In the genomic region with DNA sequence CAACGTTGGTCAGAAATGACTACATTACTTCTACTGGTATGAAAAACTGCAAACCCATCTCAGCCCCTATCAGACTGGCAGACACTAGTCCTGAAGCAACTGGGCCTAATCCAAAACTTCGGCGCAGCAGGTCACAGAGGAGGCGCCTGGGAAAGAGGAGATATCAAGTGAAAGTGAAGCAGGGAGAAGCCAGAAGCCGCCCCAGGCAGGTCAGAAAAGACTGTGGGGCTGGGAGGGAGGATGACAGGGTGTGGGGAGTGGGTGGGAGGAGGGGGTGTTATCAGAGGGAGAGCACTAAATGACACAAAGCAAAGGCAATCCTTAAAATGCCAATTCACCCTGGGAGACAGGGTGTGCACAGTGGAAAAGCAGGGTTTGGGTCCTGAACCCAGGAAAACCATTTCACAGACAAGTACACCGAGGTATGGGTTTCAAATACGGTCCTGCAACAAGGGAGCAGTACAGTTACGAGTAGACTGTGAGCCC, we compare ENCODE assay signal across 8 cellular contexts. TPM values are rescaled to one million over a fixed set of nuclear protein-coding genes. Genes with fewer than 3 reads are reported as not detected.
DNase-seq lines count a peak whose midpoint lies in the region; ATAC-seq, FAIRE-seq and TF ChIP-seq lines count a peak whose summit lies in the region.

No MANE protein-coding gene starts in this region.

- H3K9me3 ChIP-seq in A549 (no peaks in the 10 kb centered on the region), HEK293 (ENCODE audit: control insufficient read depth, insufficient read depth, low read depth, low read length) (no peaks in the 10 kb centered on the region), gastroesophageal sphincter (no peaks in the 10 kb centered on the region), pancreas (no peaks in the 10 kb centered on the region)

- no peaks in the 10 kb centered on the region for H3K9me3 Mint-ChIP-seq in activated CD4-positive, alpha-beta memory T cell treated with anti-CD3 and anti-CD28 coated beads, Interleukin-2, amount 10 ng/mL, durations not matched to agents 7 days and 5 days

- H3K4me3 Mint-ChIP-seq in activated CD4-positive, alpha-beta memory T cell treated with anti-CD3 and anti-CD28 coated beads, Interleukin-2, amount 10 ng/mL, durations not matched to agents 7 days and 5 days: peak overlapping the region; percentile 77

- H3K27me3 Mint-ChIP-seq in activated CD4-positive, alpha-beta memory T cell treated with anti-CD3 and anti-CD28 coated beads, Interleukin-2, amount 10 ng/mL, durations not matched to agents 7 days and 5 days: no peaks in the 10 kb centered on the region

- peak overlapping the region; percentile 60 for H3K4me3 ChIP-seq in A549
- peak overlapping the region; percentile 69 for H3K4me3 ChIP-seq in HEK293 (ENCODE audit: low read depth, low read length)
- peak overlapping the region; percentile 80 to 87 for H3K4me3 ChIP-seq in gastroesophageal sphincter
- H3K4me3 ChIP-seq in pancreas: peak overlapping the region; percentile 65 to 89 (median 78)

- no peak for TF ChIP-seq POLR2A in A549 (IDR thresholded peaks at IDR 0.05; ENCODE audit: low read length)
- no peak for TF ChIP-seq POLR2A in gastroesophageal sphincter (IDR thresholded peaks at IDR 0.05)

- intact Hi-C loops in pancreas (cut with DNase I): no loop called here

- CTCF ChIA-PET in A549 (lab: Yijun Ruan, JAX): no interaction called here
- CTCF ChIA-PET in HEK293 (lab: Yijun Ruan, JAX): no interaction called here
- CTCF ChIA-PET in activated CD4-positive, alpha-beta memory T cell treated with anti-CD3 and anti-CD28 coated beads, Interleukin-2, amount 10 ng/mL, durations not matched to agents 7 days and 5 days (lab: Charles Lee): interaction anchor here (0.6 to 1.5 kb wide), 2 partner anchors 1021 to 1235 kb away, joined by 3 read pairs; no protein-coding TSS in a partner anchor

- TF ChIP-seq EP300 in A549 (IDR thresholded peaks at IDR 0.05): no peak
- no peak for TF ChIP-seq EP300 in gastroesophageal sphincter (IDR thresholded peaks at IDR 0.05)

- no peak for TF ChIP-seq RAD21 in A549 (conservative IDR thresholded peaks at IDR 0.05 in 1 of 2, IDR thresholded peaks at IDR 0.05 in 1 of 2)

- FAIRE-seq in A549 (lab: Jason Lieb, UNC): no peak
- no peak for FAIRE-seq in pancreas (lab: Jason Lieb, UNC)

- POLR2A ChIA-PET in A549 (lab: Yijun Ruan, JAX) (interaction anchor here (1.1 kb wide), 1 partner anchor 171 kb away, joined by 4 read pairs; the partner anchor contains the start of gene EXOC4), HEK293 (lab: Yijun Ruan, JAX) (interaction anchor here (1.0 kb wide), 1 partner anchor 66 kb away, joined by 3 read pairs; no protein-coding TSS in a partner anchor)
- POLR2A ChIA-PET in activated CD4-positive, alpha-beta memory T cell treated with anti-CD3 and anti-CD28 coated beads, Interleukin-2, amount 10 ng/mL, durations not matched to agents 7 days and 5 days (lab: Charles Lee): interaction anchor here (0.6 to 1.0 kb wide), 3 partner anchors 173 to 1464 kb away, joined by 3 to 6 read pairs (median 4); partner anchors contain the start of gene SLC35B4

- DNase-seq in A549 (ENCODE audit: low read depth in 1 of 2, low spot score in 1 of 2) (peak in 1 of 2 experiments; percentile 15), pancreas (peak in 2 of 6 donors; percentile 7 to 13), NCI-H146 (lab: John Stamatoyannopoulos, UW) (no peak), NCI-H2107 treated with DMSO at 0.1 percent for 48 hours (lab: John Stamatoyannopoulos, UW; ENCODE audit: unreplicated experiment) (no peak), GM19240 (ENCODE audit: insufficient read length, low spot score) (no peak)
- peak; percentile 19 for DNase-seq in activated CD4-positive, alpha-beta memory T cell treated with anti-CD3 and anti-CD28 coated beads, Interleukin-2, amount 10 ng/mL, durations not matched to agents 7 days and 5 days

- ATAC-seq in A549 (peak in 1 of 2 experiments; percentile 22; a peak in 4 of 6 replicates), gastroesophageal sphincter (no peak), pancreas (peak in 2 of 4 donors; percentile 6 to 12)

- WGBS in A549 (ENCODE audit: missing lambda C conversion rate): 4% methylated on average over 8 of the region's 8 CpGs
- WGBS in gastroesophageal sphincter (ENCODE audit: low coverage in 1 of 2), 2 donors: 0 to 2% methylated on average over 4 to 7 of the region's 8 CpGs
- WGBS in pancreas, 2 donors: 1% methylated on average over 8 of the region's 8 CpGs

- H3K27ac ChIP-seq in A549 (peak overlapping the region; percentile 75 to 89), HEK293 (ENCODE audit: extremely low read depth, low read depth, low read length) (peak overlapping the region; percentile 70; the same call in 1 of the 2 replicates), gastroesophageal sphincter (peak overlapping the region; percentile 67 to 85 (median 82)), pancreas (peak overlapping the region; percentile 54 to 74 (median 64))

- H3K27ac Mint-ChIP-seq in activated CD4-positive, alpha-beta memory T cell treated with anti-CD3 and anti-CD28 coated beads, Interleukin-2, amount 10 ng/mL, durations not matched to agents 7 days and 5 days: peak overlapping the region; percentile 76

- H3K4me1 ChIP-seq in A549 (peaks cover 13% of the 10 kb centered on the region; the same call in 2 of the 3 replicates), HEK293 (ENCODE audit: control insufficient read depth, insufficient read depth, low read length) (peaks cover 6% of the 10 kb centered on the region; the same call in 1 of the 2 replicates), gastroesophageal sphincter (peaks cover 4 to 36% (median 5%) of the 10 kb centered on the region in 3 donors), pancreas (peaks cover 0 to 20% (median 18%) of the 10 kb centered on the region in 3 donors)

- H3K36me3 Mint-ChIP-seq in activated CD4-positive, alpha-beta memory T cell treated with anti-CD3 and anti-CD28 coated beads, Interleukin-2, amount 10 ng/mL, durations not matched to agents 7 days and 5 days (ENCODE audit: low read depth): peaks cover 12% of the 10 kb centered on the region

- no peaks in the 10 kb centered on the region for H3K27me3 ChIP-seq in gastroesophageal sphincter
- H3K27me3 ChIP-seq in pancreas: no peaks in the 10 kb centered on the region

- H3K4me2 ChIP-seq in A549: peak overlapping the region; percentile 91

- TF ChIP-seq CTCF in A549 (IDR thresholded peaks at IDR 0.05): no peak
- TF ChIP-seq CTCF in HEK293 (tag by site-specific recombination; IDR thresholded peaks at IDR 0.05): no peak
- no peak for TF ChIP-seq CTCF in gastroesophageal sphincter (IDR thresholded peaks at IDR 0.05)
- TF ChIP-seq CTCF in pancreas (IDR thresholded peaks at IDR 0.05): no peak

- H3K36me3 ChIP-seq in HEK293 (ENCODE audit: control insufficient read depth in 2 of 2, insufficient read depth in 1 of 2, low read length in 2 of 2) (peaks cover 0 to 13% of the 10 kb centered on the region in 2 experiments), gastroesophageal sphincter (no peaks in the 10 kb centered on the region), pancreas (no peaks in the 10 kb centered on the region)

- peaks cover 22% of the 10 kb centered on the region for H3K4me1 Mint-ChIP-seq in activated CD4-positive, alpha-beta memory T cell treated with anti-CD3 and anti-CD28 coated beads, Interleukin-2, amount 10 ng/mL, durations not matched to agents 7 days and 5 days

TF ChIP-seq in A549, 52 proteins besides CTCF, POLR2A, EP300 and RAD21 (continues in another document):
- TF ChIP-seq, protein P1, sequence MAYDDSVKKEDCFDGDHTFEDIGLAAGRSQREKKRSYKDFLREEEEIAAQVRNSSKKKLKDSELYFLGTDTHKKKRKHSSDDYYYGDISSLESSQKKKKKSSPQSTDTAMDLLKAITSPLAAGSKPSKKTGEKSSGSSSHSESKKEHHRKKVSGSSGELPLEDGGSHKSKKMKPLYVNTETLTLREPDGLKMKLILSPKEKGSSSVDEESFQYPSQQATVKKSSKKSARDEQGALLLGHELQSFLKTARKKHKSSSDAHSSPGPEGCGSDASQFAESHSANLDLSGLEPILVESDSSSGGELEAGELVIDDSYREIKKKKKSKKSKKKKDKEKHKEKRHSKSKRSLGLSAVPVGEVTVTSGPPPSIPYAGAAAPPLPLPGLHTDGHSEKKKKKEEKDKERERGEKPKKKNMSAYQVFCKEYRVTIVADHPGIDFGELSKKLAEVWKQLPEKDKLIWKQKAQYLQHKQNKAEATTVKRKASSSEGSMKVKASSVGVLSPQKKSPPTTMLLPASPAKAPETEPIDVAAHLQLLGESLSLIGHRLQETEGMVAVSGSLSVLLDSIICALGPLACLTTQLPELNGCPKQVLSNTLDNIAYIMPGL (CRISPR knock-in tag; IDR thresholded peaks at IDR 0.05; ENCODE audit: borderline replicate concordance): no peak
- TF ChIP-seq ZSCAN20 (CRISPR knock-in tag; IDR thresholded peaks at IDR 0.05) (no peak), NFE2L2 (conservative IDR thresholded peaks at IDR 0.05; ENCODE audit: low read length) (no peak), SMC3 (IDR thresholded peaks at IDR 0.05) (no peak)

TF ChIP-seq in HEK293, 187 proteins besides CTCF, POLR2A, EP300 and RAD21 (continues in another document):
- TF ChIP-seq KLF1 (tag by site-specific recombination; IDR thresholded peaks at IDR 0.05) (peak; percentile 50), ZFHX2 (tag by site-specific recombination; conservative IDR thresholded peaks at IDR 0.05) (peak; percentile 67)

RNA-seq across cellular contexts. Expression of gene CHCHD3, which starts 0.7 kb away (rescaled TPM):
- polyA plus RNA-seq in A549 (2011; rRNA removed) (119 and 139 TPM in 2 replicates), A549 (2017; fragmentation: RNase III; extraction: RNeasy Plus Mini Kit Qiagen cat#74134 plus additional on column Dnase treatment) (93.1 to 98.6 TPM (median 96.7 TPM) in 3 replicates), pancreas (10 to 100 TPM in 1 of 2 donors, 1 to 10 TPM in 1; 7.9 to 17.4 TPM)
- polyA plus RNA-seq in A549 (2012; cell fraction: cytosol; rRNA removed): 50.9 and 54.0 TPM in 2 replicates
- 14.9 and 20.3 TPM in 2 replicates for polyA plus RNA-seq in A549 (2012; cell fraction: nucleus; rRNA removed)
- polyA minus RNA-seq in A549 (2011; rRNA and poly(A)+ RNA removed): 58.8 and 67.4 TPM in 2 replicates
- 10 to 100 TPM; 39.0 to 41.5 TPM for total RNA-seq in activated CD4-positive, alpha-beta memory T cell treated with anti-CD3 and anti-CD28 coated beads, Interleukin-2, amount 10 ng/mL, durations not matched to agents 7 days and 5 days
- total RNA-seq in gastroesophageal sphincter (10 to 100 TPM; 54.0 to 88.6 (median 61.3) TPM), pancreas (10 to 100 TPM; 14.5 to 23.2 (median 21.5) TPM)
